ENCODE assay signal across 8 cellular contexts in the genomic region with DNA sequence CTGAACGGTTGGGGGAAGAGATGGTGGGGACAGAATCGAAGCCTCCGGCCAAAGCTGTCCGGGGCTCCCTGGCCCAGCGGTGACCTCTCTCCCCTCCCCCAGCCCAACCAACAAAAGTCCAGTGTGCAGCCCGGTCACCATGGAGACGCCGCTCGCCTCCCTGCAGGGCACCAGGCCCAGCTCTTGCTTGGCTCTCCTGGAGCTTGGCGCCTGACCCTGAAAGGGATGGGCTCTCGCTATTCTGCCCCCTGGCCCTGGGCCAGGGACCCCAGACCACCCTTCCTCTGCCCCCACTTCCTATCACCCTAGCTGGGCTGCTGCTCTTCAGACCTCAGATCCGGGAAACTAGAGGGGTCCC. TPM values are rescaled to one million over a fixed set of nuclear protein-coding genes. Genes with fewer than 3 reads are reported as not detected.
A peak's percentile ranks its signal among the peaks of the same experiment; 100 is the strongest.
DNase-seq lines count a peak whose midpoint lies in the region; ATAC-seq lines count a peak whose summit lies in the region.

No MANE protein-coding gene starts in this region.

- H3K23ac ChIP-seq in neuronal stem cell (ENCODE audit: low read depth, low read length, poor library complexity), result peak overlapping the region; percentile 89

- H3K18ac ChIP-seq in neuronal stem cell (ENCODE audit: low read length), result peak overlapping the region; percentile 100

- peaks cover 38% of the 10 kb centered on the region for H3K79me1 ChIP-seq in neuronal stem cell (ENCODE audit: low read depth, low read length)

- H2BK15ac ChIP-seq in neuronal stem cell (ENCODE audit: low read length), result peak overlapping the region; percentile 100

- peak overlapping the region; percentile 100 for H2BK120ac ChIP-seq in neuronal stem cell (ENCODE audit: low read depth, low read length)

- H3K4ac ChIP-seq in neuronal stem cell (ENCODE audit: low read length), result no peak overlapping the region

- H4K91ac ChIP-seq in neuronal stem cell (ENCODE audit: low read depth, low read length, poor library complexity), result no peak overlapping the region

- H2AK5ac ChIP-seq in neuronal stem cell (ENCODE audit: low read depth, low read length), result peak overlapping the region; percentile 100

- H3K14ac ChIP-seq in neuronal stem cell (ENCODE audit: low read length), result peak overlapping the region; percentile 11

- H3K36me3 ChIP-seq in ectodermal cell (ENCODE audit: control insufficient read depth, insufficient read depth, low read length) (no peaks in the 10 kb centered on the region), neuronal stem cell (replicated peaks in 1 of 2; ENCODE audit: control insufficient read depth in 2 of 2, insufficient read depth in 2 of 2, low read length in 2 of 2) (peaks cover 11 to 28% of the 10 kb centered on the region in 2 donors)

- H3K9ac ChIP-seq in neuronal stem cell (ENCODE audit: low read depth, low read length, poor library complexity), result peak overlapping the region; percentile 97

- no peaks in the 10 kb centered on the region for H3K9me3 ChIP-seq in ectodermal cell (ENCODE audit: control insufficient read depth, low read length)
- H3K9me3 ChIP-seq in neuronal stem cell (replicated peaks in 1 of 2; ENCODE audit: control insufficient read depth in 2 of 2, insufficient read depth in 1 of 2, low read depth in 1 of 2, low read length in 2 of 2), result no peaks in the 10 kb centered on the region

- WGBS in ectodermal cell, 2 experiments, result 6% methylated on average over 12 of the region's 12 CpGs
- WGBS in neuronal stem cell (ENCODE audit: extremely low coverage in 2 of 2, insufficient read length in 2 of 2, insufficient replicate concordance in 1 of 2), 2 donors, result no CpG with 5 or more reads among the region's 12 CpGs

- H3K4me1 ChIP-seq in ectodermal cell (ENCODE audit: control insufficient read depth, insufficient read depth, low read length), result peaks cover 49% of the 10 kb centered on the region
- H3K4me1 ChIP-seq in neuronal stem cell (ENCODE audit: control insufficient read depth in 2 of 2, insufficient read depth in 1 of 2, low read depth in 1 of 2, low read length in 2 of 2), result peaks cover 44 to 55% of the 10 kb centered on the region in 2 donors

- peak overlapping the region; percentile 99 for H3K4me2 ChIP-seq in neuronal stem cell (ENCODE audit: insufficient read depth, low read length, poor library complexity, severe bottlenecking)

- H4K8ac ChIP-seq in neuronal stem cell (ENCODE audit: low read depth, low read length), result peak overlapping the region; percentile 82

- H2BK12ac ChIP-seq in neuronal stem cell (ENCODE audit: low read length), result peak overlapping the region; percentile 100

- ATAC-seq in GM18517 (IDR thresholded peaks at IDR 0.05; ENCODE audit: unreplicated experiment) (no peak), HG03196 (IDR thresholded peaks at IDR 0.05; ENCODE audit: unreplicated experiment) (no peak)

- DNase-seq in COLO668 (lab: John Stamatoyannopoulos, UW; ENCODE audit: unreplicated experiment) (peak; percentile 70), NCI-H460 (ENCODE audit: extremely low read depth, low read depth) (peak; percentile 46), neuronal stem cell (ENCODE audit: low spot score) (peak; percentile 84), cerebellar nuclear complex (lab: John Stamatoyannopoulos, UW) (no peak), NCI-H345 treated with DMSO at 0.1 percent for 48 hours (lab: John Stamatoyannopoulos, UW; ENCODE audit: unreplicated experiment) (no peak)

- H2AFZ ChIP-seq in neuronal stem cell (ENCODE audit: low read length), result no peak overlapping the region

- H3K27ac ChIP-seq in ectodermal cell (ENCODE audit: insufficient read depth, low read depth, low read length, poor library complexity, severe bottlenecking), result peak overlapping the region; percentile 88
- peak overlapping the region; percentile 97 for H3K27ac ChIP-seq in neuronal stem cell (replicated peaks; ENCODE audit: low read length)

- H3K27me3 ChIP-seq in ectodermal cell (ENCODE audit: control insufficient read depth, insufficient read depth, low read length, poor library complexity, severe bottlenecking), result peaks cover 28% of the 10 kb centered on the region
- H3K27me3 ChIP-seq in neuronal stem cell (ENCODE audit: control insufficient read depth in 3 of 3, insufficient read depth in 3 of 3, low read depth in 1 of 3, low read length in 3 of 3), result peaks cover 0 to 7% (median 0%) of the 10 kb centered on the region in 3 experiments

- peak overlapping the region; percentile 100 for H2BK5ac ChIP-seq in neuronal stem cell (ENCODE audit: low read length)

- H3K4me3 ChIP-seq in ectodermal cell (ENCODE audit: insufficient read depth, low read depth, low read length) (peak overlapping the region; percentile 80), neuronal stem cell (ENCODE audit: low read length in 2 of 2) (peak overlapping the region; percentile 62 to 96)

RNA-seq across cellular contexts. Expression of a gene that starts 1.3 kb away (rescaled TPM):
- 30.3 and 61.8 TPM in 2 replicates for total RNA-seq in NCI-H460 (2014; rRNA removed; shearing (Covaris generic))
- polyA plus RNA-seq in NCI-H460 (2014; cell fraction: nucleus; rRNA removed), result 187 and 277 TPM in 2 replicates
- polyA plus RNA-seq in ectodermal cell (2013, experiment 1 of 4), result 115 TPM
- 102 TPM for polyA plus RNA-seq in ectodermal cell (2013, experiment 2 of 4)
- 159 TPM for polyA plus RNA-seq in ectodermal cell (2013, experiment 3 of 4)
- polyA plus RNA-seq in ectodermal cell (2013, experiment 4 of 4), result 173 TPM
- polyA plus RNA-seq in neuronal stem cell (2013, experiment 1 of 2), result 105 TPM
- 98.3 TPM for polyA plus RNA-seq in neuronal stem cell (2013, experiment 2 of 2)

RNA-seq across cellular contexts. Expression of a gene that starts 4.7 kb away (rescaled TPM):
- 19.9 and 22.9 TPM in 2 replicates for total RNA-seq in NCI-H460 (2014; rRNA removed; shearing (Covaris generic))
- 120 and 124 TPM in 2 replicates for polyA plus RNA-seq in NCI-H460 (2014; cell fraction: nucleus; rRNA removed)
- 16.6 TPM for polyA plus RNA-seq in ectodermal cell (2013, experiment 1 of 4)
- 14.2 TPM for polyA plus RNA-seq in ectodermal cell (2013, experiment 2 of 4)
- 22.0 TPM for polyA plus RNA-seq in ectodermal cell (2013, experiment 3 of 4)
- polyA plus RNA-seq in ectodermal cell (2013, experiment 4 of 4), result 25.0 TPM
- polyA plus RNA-seq in neuronal stem cell (2013, experiment 1 of 2), result 30.9 TPM
- polyA plus RNA-seq in neuronal stem cell (2013, experiment 2 of 2), result 29.0 TPM

RNA-seq across cellular contexts. Expression of a gene that starts 10.0 kb away (rescaled TPM):
- total RNA-seq in NCI-H460 (2014; rRNA removed; shearing (Covaris generic)), result 4.1 and 4.5 TPM in 2 replicates
- 223 and 231 TPM in 2 replicates for polyA plus RNA-seq in NCI-H460 (2014; cell fraction: nucleus; rRNA removed)
- 3.1 TPM for polyA plus RNA-seq in ectodermal cell (2013, experiment 1 of 4)
- polyA plus RNA-seq in ectodermal cell (2013, experiment 2 of 4), result 2.6 TPM
- 2.1 TPM for polyA plus RNA-seq in ectodermal cell (2013, experiment 3 of 4)
- 2.9 TPM for polyA plus RNA-seq in ectodermal cell (2013, experiment 4 of 4)
- 1.7 TPM for polyA plus RNA-seq in neuronal stem cell (2013, experiment 1 of 2)
- polyA plus RNA-seq in neuronal stem cell (2013, experiment 2 of 2), result 1.4 TPM

RNA-seq across cellular contexts. Expression of a gene that starts 10.6 kb away (rescaled TPM):
- total RNA-seq in NCI-H460 (2014; rRNA removed; shearing (Covaris generic)), result 1.7 and 2.0 TPM in 2 replicates
- 0.81 and 2.8 TPM in 2 replicates for polyA plus RNA-seq in NCI-H460 (2014; cell fraction: nucleus; rRNA removed)
- polyA plus RNA-seq in ectodermal cell (2013, experiment 1 of 4), result 0.69 TPM
- 0.76 TPM for polyA plus RNA-seq in ectodermal cell (2013, experiment 2 of 4)
- 1.9 TPM for polyA plus RNA-seq in ectodermal cell (2013, experiment 3 of 4)
- 1.5 TPM for polyA plus RNA-seq in ectodermal cell (2013, experiment 4 of 4)
- 2.7 TPM for polyA plus RNA-seq in neuronal stem cell (2013, experiment 1 of 2)
- polyA plus RNA-seq in neuronal stem cell (2013, experiment 2 of 2), result 2.7 TPM

RNA-seq across cellular contexts. Expression of a gene that starts 10.7 kb away (rescaled TPM):
- 9.3 and 11.7 TPM in 2 replicates for total RNA-seq in NCI-H460 (2014; rRNA removed; shearing (Covaris generic))
- polyA plus RNA-seq in NCI-H460 (2014; cell fraction: nucleus; rRNA removed), result 118 and 143 TPM in 2 replicates
- 6.5 TPM for polyA plus RNA-seq in ectodermal cell (2013, experiment 1 of 4)
- polyA plus RNA-seq in ectodermal cell (2013, experiment 2 of 4), result 5.1 TPM
- polyA plus RNA-seq in ectodermal cell (2013, experiment 3 of 4), result 4.9 TPM
- polyA plus RNA-seq in ectodermal cell (2013, experiment 4 of 4), result 8.3 TPM
- 5.3 TPM for polyA plus RNA-seq in neuronal stem cell (2013, experiment 1 of 2)
- 4.6 TPM for polyA plus RNA-seq in neuronal stem cell (2013, experiment 2 of 2)

Comparison
In these comparisons a context has a peak if more than half of its experiments do, and no peak if none do; other contexts are left out.
1. DNase-seq: peak in COLO668 (single experiment), NCI-H460 (single experiment) and neuronal stem cell (single experiment); none in cerebellar nuclear complex (0 of 2) and NCI-H345 treated with DMSO at 0.1 percent for 48 hours (single experiment).